ENCODE assay signal across 8 cellular contexts in the genomic region with DNA sequence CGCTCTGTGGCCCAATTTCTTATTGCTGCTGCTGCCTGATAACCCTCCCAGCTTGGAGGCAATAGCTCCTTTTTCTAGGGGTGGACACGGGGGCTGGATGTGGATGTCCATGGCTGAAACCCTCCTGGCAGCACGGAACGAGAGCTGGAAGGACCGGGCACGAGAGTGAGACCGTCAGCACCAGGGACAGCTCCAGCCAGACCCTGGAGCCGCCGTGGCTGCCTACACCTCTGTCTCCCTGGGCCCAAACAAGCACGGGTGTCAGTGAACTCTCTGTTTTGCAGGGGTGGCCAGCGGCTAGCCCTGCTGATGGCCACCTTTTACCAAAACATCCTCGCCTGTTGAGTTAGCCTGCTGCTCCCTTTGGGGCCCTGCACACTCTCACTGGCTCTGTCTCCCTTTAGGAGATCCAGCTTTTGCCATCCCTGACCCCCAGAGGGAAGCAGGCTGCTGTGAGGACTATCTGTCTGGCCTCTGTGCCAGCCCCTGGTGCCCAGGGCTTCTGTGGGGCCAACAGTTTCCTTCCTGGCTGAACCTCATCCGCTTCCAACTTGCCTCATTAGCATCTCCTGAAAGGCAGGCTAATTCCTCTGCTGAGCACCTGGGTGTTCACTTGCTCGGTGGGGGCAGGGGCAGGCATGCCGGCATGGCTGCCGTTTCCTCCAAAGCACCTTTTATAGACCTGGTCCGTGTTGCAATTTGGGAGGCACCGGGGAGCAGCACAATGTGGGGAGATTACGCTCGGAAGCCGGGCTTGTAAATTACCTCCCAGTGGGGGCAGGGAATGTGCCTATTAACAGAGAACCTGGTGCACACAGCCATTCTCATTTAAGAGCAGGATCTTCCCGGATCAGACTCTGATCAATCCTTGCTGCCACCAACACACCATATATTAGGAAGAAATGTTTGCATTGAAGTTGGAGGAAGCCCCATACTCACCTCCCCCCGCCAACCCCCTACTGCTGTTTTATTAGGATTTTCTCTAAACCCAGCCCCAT.
DNase-seq lines count a peak whose midpoint lies in the region; ATAC-seq, FAIRE-seq and TF ChIP-seq lines count a peak whose summit lies in the region.

No MANE protein-coding gene starts in this region.

- H3K4me3 Mint-ChIP-seq in nephron progenitor cell (no peak overlapping the region), T-helper 17 cell (no peak overlapping the region)

- H3K4me3 ChIP-seq in mammary epithelial cell (replicated peaks in 1 of 3; ENCODE audit: insufficient read depth in 1 of 3, low read depth in 2 of 3, low read length in 3 of 3) = no peak overlapping the region

- no peaks in the 10 kb centered on the region for H3K9me3 ChIP-seq in mammary epithelial cell (replicated peaks; ENCODE audit: insufficient read depth, low read length)
- no peaks in the 10 kb centered on the region for H3K9me3 ChIP-seq in T-helper 17 cell (ENCODE audit: control insufficient read depth, low read length, poor library complexity, severe bottlenecking)

- CTCF ChIA-PET in mammary epithelial cell (lab: Charles Lee; ENCODE audit: low non-redundant PET) = no interaction called here

- WGBS in mammary epithelial cell (ENCODE audit: low coverage, missing lambda C conversion rate) = 16% methylated on average over 15 of the region's 23 CpGs

- H3K27me3 Mint-ChIP-seq in nephron progenitor cell (ENCODE audit: low read depth, poor library complexity) = peaks cover 94% of the 10 kb centered on the region
- peaks cover 67% of the 10 kb centered on the region for H3K27me3 Mint-ChIP-seq in T-helper 17 cell

- H2AFZ ChIP-seq in mammary epithelial cell (ENCODE audit: low read depth, low read length) = no peak overlapping the region

- no peak for ATAC-seq in HG03442 (IDR thresholded peaks at IDR 0.05; ENCODE audit: unreplicated experiment)
- ATAC-seq in GM18502 (IDR thresholded peaks at IDR 0.05; ENCODE audit: poor library complexity, unreplicated experiment) = no peak
- no peak for ATAC-seq in T-helper 17 cell

- H3K27ac ChIP-seq in mammary epithelial cell (ENCODE audit: insufficient read depth, low read depth, low read length) = no peak overlapping the region

- H3K4me1 Mint-ChIP-seq in nephron progenitor cell = no peaks in the 10 kb centered on the region
- no peaks in the 10 kb centered on the region for H3K4me1 Mint-ChIP-seq in T-helper 17 cell

- no TSS peak for BruUV-seq in mammary epithelial cell (replicated peaks; lab: Mats Ljungman, UMichigan)

- intact Hi-C loops in mammary epithelial cell (cut with micrococcal nuclease) = loop anchor here (10.0 kb wide), 1 partner anchor 512 kb away; no protein-coding TSS in a partner anchor

- no peaks in the 10 kb centered on the region for H3K27me3 ChIP-seq in mammary epithelial cell (ENCODE audit: insufficient read depth, low read length)

- no peak overlapping the region for H3K9ac ChIP-seq in mammary epithelial cell (ENCODE audit: insufficient read depth, low read length)

- no peaks in the 10 kb centered on the region for H3K9me3 Mint-ChIP-seq in nephron progenitor cell

- no peaks in the 10 kb centered on the region for H3K36me3 Mint-ChIP-seq in nephron progenitor cell (ENCODE audit: low read depth)
- H3K36me3 Mint-ChIP-seq in T-helper 17 cell (ENCODE audit: low read depth) = no peaks in the 10 kb centered on the region

- no peaks in the 10 kb centered on the region for H4K20me1 ChIP-seq in mammary epithelial cell (ENCODE audit: insufficient read depth, low read length)

- DNase-seq in H54 (ENCODE audit: insufficient read length, low spot score) (peak; percentile 58), NCI-H69 (lab: John Stamatoyannopoulos, UW) (peak; percentile 43), mammary epithelial cell (peak; percentile 16), nephron progenitor cell (peak; percentile 96), MV-4-11 (lab: John Stamatoyannopoulos, UW) (no peak), T-helper 17 cell (no peak)

- FAIRE-seq in H54 (lab: Jason Lieb, UNC) = no peak

- dilution Hi-C loops in mammary epithelial cell (cut with HindIII; ENCODE audit: low sequenced_read_pairs) = no loop called here

- no peaks in the 10 kb centered on the region for H3K79me2 ChIP-seq in mammary epithelial cell (ENCODE audit: insufficient read depth, low read length)

- in situ Hi-C loops in mammary epithelial cell (cut with MboI; ENCODE audit: low sequenced_read_pairs in 2 of 2) = no loop called here

- no peak for TF ChIP-seq CTCF in mammary epithelial cell (conservative IDR thresholded peaks at IDR 0.05 in 1 of 2, IDR thresholded peaks at IDR 0.05 in 1 of 2; ENCODE audit: extremely low read depth in 1 of 2, insufficient read depth in 1 of 2, low read depth in 1 of 2, low read length in 2 of 2)
- no peak for TF ChIP-seq CTCF in nephron progenitor cell (IDR thresholded peaks at IDR 0.05)

- H3K27ac Mint-ChIP-seq in nephron progenitor cell (no peak overlapping the region), T-helper 17 cell (no peak overlapping the region)

- H3K4me2 ChIP-seq in mammary epithelial cell (ENCODE audit: insufficient read depth, low read depth, low read length) = no peak overlapping the region

- H3K36me3 ChIP-seq in mammary epithelial cell (ENCODE audit: insufficient read depth, low read length) = no peaks in the 10 kb centered on the region

- no peaks in the 10 kb centered on the region for H3K4me1 ChIP-seq in mammary epithelial cell (ENCODE audit: insufficient read depth, low read length)

- no peak for TF ChIP-seq POLR2A in H54 (IDR thresholded peaks at IDR 0.05; ENCODE audit: low read depth, low read length)

Comparison
In these comparisons a context has a peak if more than half of its experiments do, and no peak if none do; other contexts are left out.
1. DNase-seq: peak in H54 (single experiment), NCI-H69 (single experiment), mammary epithelial cell (single experiment) and nephron progenitor cell (single experiment); none in MV-4-11 (single experiment) and T-helper 17 cell (0 of 3).